In genomic region chr18:22169889-22170420, GRCh38 we compare ENCODE assay signal across 8 cellular contexts. TPM values are rescaled to one million over a fixed set of nuclear protein-coding genes. Genes with fewer than 3 reads are reported as not detected.
DNase-seq lines count a peak whose midpoint lies in the region; ATAC-seq, FAIRE-seq and TF ChIP-seq lines count a peak whose summit lies in the region.
"Had no signal": no experiment of that assay in that cellular context is flagged by ENCODE, and none has a peak within 500 bp of the region (broad histone marks: within the 10 kb centered on the region; RNA-seq: fewer than 3 reads in every experiment).

No MANE protein-coding gene starts in this region.

- CTCF ChIA-PET in mammary epithelial cell (lab: Charles Lee; ENCODE audit: low non-redundant PET) (no interaction called here), HepG2 (lab: Yijun Ruan, JAX; ENCODE audit: low intra/inter-chr PET ratio, low total read pairs) (no interaction called here)

- H3K4me1 ChIP-seq in mammary epithelial cell (ENCODE audit: insufficient read depth, low read length) (peaks cover 18% of the 10 kb centered on the region), HepG2 (ENCODE audit: insufficient read depth, low read length) (peaks cover 40% of the 10 kb centered on the region), transverse colon (peaks cover 0 to 32% (median 16%) of the 10 kb centered on the region in 4 donors)

- dilution Hi-C loops in mammary epithelial cell (cut with HindIII; ENCODE audit: low sequenced_read_pairs): no loop called here

- POLR2A ChIA-PET in HepG2 (lab: Yijun Ruan, JAX): interaction anchor here (1.0 to 1.8 kb wide), 4 partner anchors 25 to 189 kb away, joined by 3 to 6 read pairs (median 4); no protein-coding TSS in a partner anchor

- intact Hi-C loops in mammary epithelial cell (cut with micrococcal nuclease): loop anchor here (1.0 to 10.0 kb wide), 7 partner anchors 152 to 535 kb away; no protein-coding TSS in a partner anchor
- intact Hi-C loops in HepG2 (cut with micrococcal nuclease; ENCODE audit: unreplicated experiment): loop anchor here (1.0 to 10.0 kb wide), 4 partner anchors 45 to 393 kb away; no protein-coding TSS in a partner anchor
- intact Hi-C loops in transverse colon (cut with DNase I; ENCODE audit: low total_unique reads): loop anchor here (10.0 kb wide), 1 partner anchor 525 kb away; no protein-coding TSS in a partner anchor

- no peak for TF ChIP-seq POLR2A in HepG2 (IDR thresholded peaks at IDR 0.05; ENCODE audit: insufficient read depth in 1 of 2, low read depth in 2 of 2, low read length in 2 of 2)
- TF ChIP-seq POLR2A in transverse colon (IDR thresholded peaks at IDR 0.05): no peak

- peak; percentile 23 for ATAC-seq in GM18907 (IDR thresholded peaks at IDR 0.05; ENCODE audit: unreplicated experiment)
- peak; percentile 33 for ATAC-seq in HepG2

- peak; percentile 49 for DNase-seq in M059J (ENCODE audit: low read depth)
- no peak for DNase-seq in mammary epithelial cell
- DNase-seq in HepG2 (ENCODE audit: low spot score): peak; percentile 7
- DNase-seq in transverse colon: no peak
- DNase-seq in globus pallidus (ENCODE audit: low spot score): no peak
- no peak for DNase-seq in NK-92 (lab: John Stamatoyannopoulos, UW; ENCODE audit: unreplicated experiment)

- H3K9me3 ChIP-seq in mammary epithelial cell (replicated peaks; ENCODE audit: insufficient read depth, low read length): no peaks in the 10 kb centered on the region
- no peaks in the 10 kb centered on the region for H3K9me3 ChIP-seq in HepG2 (ENCODE audit: low read length)
- H3K9me3 ChIP-seq in transverse colon: no peaks in the 10 kb centered on the region

- H3K4me2 ChIP-seq in mammary epithelial cell (ENCODE audit: insufficient read depth, low read depth, low read length): peak overlapping the region; percentile 100
- H3K4me2 ChIP-seq in HepG2 (ENCODE audit: low read depth, low read length): peak overlapping the region; percentile 87

- H3K36me3 ChIP-seq in mammary epithelial cell (ENCODE audit: insufficient read depth, low read length) (peaks cover 2% of the 10 kb centered on the region), HepG2 (replicated peaks in 1 of 2; ENCODE audit: control insufficient read depth in 1 of 2, insufficient read depth in 2 of 2, low read length in 2 of 2) (no peaks in the 10 kb centered on the region), transverse colon (no peaks in the 10 kb centered on the region)

- no peak for TF ChIP-seq EP300 in HepG2 (IDR thresholded peaks at IDR 0.05; ENCODE audit: low read depth in 2 of 2, low read length in 2 of 2)
- TF ChIP-seq EP300 in HepG2 (CRISPR knock-in tag; IDR thresholded peaks at IDR 0.05; ENCODE audit: borderline replicate concordance): no peak
- no peak for TF ChIP-seq EP300 in transverse colon (IDR thresholded peaks at IDR 0.05; ENCODE audit: low read depth)

- H3K9ac ChIP-seq in mammary epithelial cell (ENCODE audit: insufficient read depth, low read length) (peak overlapping the region; percentile 91), HepG2 (ENCODE audit: insufficient read depth, low read depth, low read length) (peak overlapping the region; percentile 72)

- H3K27ac ChIP-seq in mammary epithelial cell (ENCODE audit: insufficient read depth, low read depth, low read length): peak overlapping the region; percentile 63
- H3K27ac ChIP-seq in HepG2 (ENCODE audit: extremely low read length, insufficient read depth, low read length): peak overlapping the region; percentile 11
- H3K27ac ChIP-seq in transverse colon: peak overlapping the region; percentile 91 to 96 (median 94)

- in situ Hi-C loops in mammary epithelial cell (cut with MboI; ENCODE audit: low sequenced_read_pairs in 2 of 2) (loop anchor here (10.0 kb wide), 2 partner anchors 385 to 395 kb away; no protein-coding TSS in a partner anchor), HepG2 (cut with HindIII; ENCODE audit: extremely low pct_ligation_motif_present, low pct_unique_long_range_greater_than_20kb) (loop anchor here (10.0 kb wide), 1 partner anchor 185 kb away; no protein-coding TSS in a partner anchor), transverse colon (cut with MboI; ENCODE audit: low pct_ligation_motif_present in 1 of 4, low pct_unique_long_range_greater_than_20kb in 1 of 4, low sequenced_read_pairs in 3 of 4) (loop anchor here in 3 of 4 donors (25.0 kb wide), 3 partner anchors 258 to 517 kb away; no protein-coding TSS in a partner anchor)

- 0% methylated on average over 11 of the region's 49 CpGs for WGBS in mammary epithelial cell (ENCODE audit: low coverage, missing lambda C conversion rate)
- WGBS in HepG2 (ENCODE audit: low lambda C conversion rate): 1% methylated on average over 44 of the region's 49 CpGs
- WGBS in transverse colon (ENCODE audit: low coverage in 1 of 2), 2 donors: 0 to 4% methylated on average over 5 to 49 of the region's 49 CpGs

- H4K20me1 ChIP-seq in mammary epithelial cell (ENCODE audit: insufficient read depth, low read length) (no peaks in the 10 kb centered on the region), HepG2 (ENCODE audit: insufficient read depth, low read length) (no peaks in the 10 kb centered on the region)

- TF ChIP-seq CTCF in mammary epithelial cell (conservative IDR thresholded peaks at IDR 0.05 in 1 of 2, IDR thresholded peaks at IDR 0.05 in 1 of 2; ENCODE audit: extremely low read depth in 1 of 2, insufficient read depth in 1 of 2, low read depth in 1 of 2, low read length in 2 of 2): no peak
- no peak for TF ChIP-seq CTCF in HepG2 (CRISPR knock-in tag; IDR thresholded peaks at IDR 0.05)
- no peak for TF ChIP-seq CTCF in transverse colon (IDR thresholded peaks at IDR 0.05)

- TSS peak; percentile 52 for BruUV-seq in mammary epithelial cell (replicated peaks; lab: Mats Ljungman, UMichigan)
- TSS peak; percentile 53 for BruUV-seq in HepG2 (replicated peaks; lab: Mats Ljungman, UMichigan)

- H3K4me3 ChIP-seq in mammary epithelial cell (replicated peaks in 1 of 3; ENCODE audit: insufficient read depth in 1 of 3, low read depth in 2 of 3, low read length in 3 of 3) (peak overlapping the region; percentile 67 to 93 (median 83)), HepG2 (replicated peaks in 1 of 3; ENCODE audit: insufficient read depth in 1 of 3, low read depth in 2 of 3, low read length in 3 of 3) (peak overlapping the region; percentile 85 to 91 (median 87)), transverse colon (peak overlapping the region; percentile 37 to 86 (median 80))

- peaks cover 35% of the 10 kb centered on the region for H3K27me3 ChIP-seq in mammary epithelial cell (ENCODE audit: insufficient read depth, low read length)
- peaks cover 0 to 28% of the 10 kb centered on the region in 2 experiments; a peak in 3 of 5 replicates for H3K27me3 ChIP-seq in HepG2 (ENCODE audit: control insufficient read depth in 1 of 2, insufficient read depth in 2 of 2, low read length in 2 of 2)
- H3K27me3 ChIP-seq in transverse colon: peaks cover 98% of the 10 kb centered on the region

- no peak for FAIRE-seq in HepG2 (lab: Jason Lieb, UNC)
- FAIRE-seq: TTC549 had no signal

- TF ChIP-seq RAD21 in HepG2 (CRISPR knock-in tag; IDR thresholded peaks at IDR 0.05): no peak

- H3K79me2 ChIP-seq in mammary epithelial cell (ENCODE audit: insufficient read depth, low read length): peaks cover 12% of the 10 kb centered on the region
- H3K79me2 ChIP-seq in HepG2 (ENCODE audit: insufficient read depth, low read length): no peaks in the 10 kb centered on the region

- peak overlapping the region; percentile 93 for H2AFZ ChIP-seq in mammary epithelial cell (ENCODE audit: low read depth, low read length)
- H2AFZ ChIP-seq in HepG2 (ENCODE audit: low read length): no peak overlapping the region

TF ChIP-seq in HepG2, 621 proteins besides CTCF, POLR2A, EP300 and RAD21 (continues in another document):
- TF ChIP-seq, protein P1, sequence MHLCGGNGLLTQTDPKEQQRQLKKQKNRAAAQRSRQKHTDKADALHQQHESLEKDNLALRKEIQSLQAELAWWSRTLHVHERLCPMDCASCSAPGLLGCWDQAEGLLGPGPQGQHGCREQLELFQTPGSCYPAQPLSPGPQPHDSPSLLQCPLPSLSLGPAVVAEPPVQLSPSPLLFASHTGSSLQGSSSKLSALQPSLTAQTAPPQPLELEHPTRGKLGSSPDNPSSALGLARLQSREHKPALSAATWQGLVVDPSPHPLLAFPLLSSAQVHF (CRISPR knock-in tag; IDR thresholded peaks at IDR 0.05): no peak

RNA-seq across cellular contexts. Expression of gene GATA6, which starts 0.6 kb away (rescaled TPM):
- total RNA-seq in M059J (2014; rRNA removed; shearing (Covaris generic)): 4.1 and 4.6 TPM in 2 replicates
- 1 to 10 TPM; 1.0 to 3.6 TPM for total RNA-seq in mammary epithelial cell
- 0.62 TPM for polyA plus RNA-seq in mammary epithelial cell
- polyA minus RNA-seq in mammary epithelial cell: not detected
- total RNA-seq in HepG2 (2016; rRNA removed; fragmentation: Illumina TruSeq; extraction: Trizol): 2.9 and 3.2 TPM in 2 replicates
- total RNA-seq in HepG2 (2016; cell fraction: cytosol; rRNA removed; fragmentation: Illumina TruSeq; extraction: Trizol; ENCODE audit: low read depth): 0.53 and 0.71 TPM in 2 replicates
- 2.5 and 3.4 TPM in 2 replicates for total RNA-seq in HepG2 (2016; cell fraction: insoluble cytoplasmic fraction; rRNA removed; fragmentation: Illumina TruSeq; extraction: Trizol)
- 2.1 and 2.4 TPM in 2 replicates for total RNA-seq in HepG2 (2016; cell fraction: membrane; rRNA removed; fragmentation: Illumina TruSeq; extraction: Trizol)
- 2.9 and 3.3 TPM in 2 replicates for total RNA-seq in HepG2 (2016; cell fraction: nucleus; rRNA removed; fragmentation: Illumina TruSeq; extraction: Trizol)
- polyA plus RNA-seq in HepG2 (2011; rRNA removed): 0.84 and 0.95 TPM in 2 replicates
- 0.38 and 0.39 TPM in 2 replicates for polyA plus RNA-seq in HepG2 (2011; cell fraction: cytosol; rRNA removed)
- polyA plus RNA-seq in HepG2 (2011; cell fraction: nucleus; rRNA removed): 1.6 and 2.6 TPM in 2 replicates
- polyA plus RNA-seq in HepG2 (2012): 0.52 and 0.87 TPM in 2 replicates
- 0.33 and 0.35 TPM in 2 replicates for polyA plus RNA-seq in HepG2 (2016; cell fraction: cytosol; fragmentation: Illumina TruSeq; extraction: Trizol; ENCODE audit: low read depth)
- polyA plus RNA-seq in HepG2 (2016; cell fraction: insoluble cytoplasmic fraction; fragmentation: Illumina TruSeq; extraction: Trizol; ENCODE audit: low read depth): 3.6 and 4.5 TPM in 2 replicates
- polyA plus RNA-seq in HepG2 (2016; cell fraction: membrane; fragmentation: Illumina TruSeq; extraction: Trizol; ENCODE audit: low read depth): 0.98 and 1.2 TPM in 2 replicates
- 4.1 and 6.0 TPM in 2 replicates for polyA plus RNA-seq in HepG2 (2016; cell fraction: nucleus; fragmentation: Illumina TruSeq; extraction: Trizol; ENCODE audit: insufficient read depth, low read depth)
- polyA minus RNA-seq in HepG2 (2011; rRNA and poly(A)+ RNA removed; ENCODE audit: low replicate concordance): 1.2 and 1.3 TPM in 2 replicates
- polyA minus RNA-seq in HepG2 (2011; cell fraction: cytosol; rRNA and poly(A)+ RNA removed): 0.89 and 1.1 TPM in 2 replicates
- polyA minus RNA-seq in HepG2 (2011; cell fraction: nucleus; rRNA and poly(A)+ RNA removed): 2.0 and 3.2 TPM in 2 replicates
- total RNA-seq in transverse colon: 100 to 1,000 TPM in 1 of 4 donors, 10 to 100 TPM in 3; 49.7 to 223 (median 65.7) TPM

Comparison
In these comparisons a context has a peak if more than half of its experiments do, and no peak if none do; other contexts are left out.
1. DNase-seq: peak in M059J (single experiment) and HepG2 (single experiment); none in mammary epithelial cell (single experiment), transverse colon (single experiment), globus pallidus (single experiment) and NK-92 (single experiment).
2. H3K27ac ChIP-seq: peak in every context shown above with its lines; median percentile 94 in transverse colon; 63 in mammary epithelial cell; 11 in HepG2.
3. Peak in every context shown above with its lines, with median percentiles within 50 percentile points of each other: H3K4me3 ChIP-seq.